ENCODE assay signal across 24 cellular contexts in genomic region chr20:47760686-47761477, GRCh38.
"Had no signal": no experiment of that assay in that cellular context is flagged by ENCODE, and none has a peak within 500 bp of the region (broad histone marks: within the 10 kb centered on the region; RNA-seq: fewer than 3 reads in every experiment).

No MANE protein-coding gene starts in this region.

- H3K4me3 Mint-ChIP-seq: immature natural killer cell; memory B cell; mesothelial cell of epicardium; natural killer cell; stimulated activated memory B cell treated with anti-CD40 and anti-IgM and Interleukin-4, amounts not matched to agents 10 μg/mL and 1 μg/mL and 100 μg/mL, for 72 hours; stimulated activated naive CD8-positive, alpha-beta T cell treated with anti-CD3 and anti-CD28 coated beads, Interleukin-15, amount 100 ng/mL, for 72 hours had no signal

- H3K36me3 Mint-ChIP-seq: immature natural killer cell; memory B cell; natural killer cell; stimulated activated memory B cell treated with anti-CD40 and anti-IgM and Interleukin-4, amounts not matched to agents 10 μg/mL and 1 μg/mL and 100 μg/mL, for 72 hours had no signal

- H3K4me1 Mint-ChIP-seq: immature natural killer cell had no signal

- FAIRE-seq: keratinocyte had no signal

- DNase-seq: effector memory CD4-positive, alpha-beta T cell; foreskin fibroblast; glutamatergic neuron; immature natural killer cell; left ventricle myocardium inferior; lower lobe of right lung; natural killer cell; psoas muscle; spleen; stimulated activated CD4-positive, alpha-beta T cell treated with anti-CD3 and anti-CD28 coated beads, Interleukin-15, amount 100 ng/mL, for 24 hours; stimulated activated CD4-positive, alpha-beta T cell treated with anti-CD3 and anti-CD28 coated beads, Interleukin-1b, Interleukin-23, amount 100 ng/mL, for 48 hours; stimulated activated CD4-positive, alpha-beta T cell treated with anti-CD3 and anti-CD28 coated beads, Interleukin-4, amount 100 ng/mL, for 24 hours; stimulated activated naive CD8-positive, alpha-beta T cell treated with anti-CD3 and anti-CD28 coated beads, Interleukin-15, amount 100 ng/mL, for 72 hours; testis; upper lobe of right lung had no signal

- H3K27ac Mint-ChIP-seq: immature natural killer cell; memory B cell; mesothelial cell of epicardium; natural killer cell; stimulated activated memory B cell treated with anti-CD40 and anti-IgM and Interleukin-4, amounts not matched to agents 10 μg/mL and 1 μg/mL and 100 μg/mL, for 72 hours; stimulated activated naive CD8-positive, alpha-beta T cell treated with anti-CD3 and anti-CD28 coated beads, Interleukin-15, amount 100 ng/mL, for 72 hours had no signal

- H3K27ac ChIP-seq: epithelial cell of prostate, esophagus muscularis mucosa, gastroesophageal sphincter, left ventricle myocardium inferior, lower lobe of right lung, psoas muscle, spleen, testis, tibial nerve, upper lobe of right lung had no signal

- H3K36me3 ChIP-seq: lower lobe of right lung, spleen, upper lobe of right lung had no signal

- H3K27me3 ChIP-seq: esophagus muscularis mucosa, gastroesophageal sphincter, testis, tibial nerve had no signal

- H3K4me1 ChIP-seq: psoas muscle had no signal

- H3K9me3 ChIP-seq: esophagus muscularis mucosa, gastroesophageal sphincter, left ventricle myocardium inferior, lower lobe of right lung, psoas muscle, spleen, testis, tibial nerve, upper lobe of right lung had no signal

- ATAC-seq: gastroesophageal sphincter; lower lobe of right lung; natural killer cell; psoas muscle; sciatic nerve; stimulated activated memory B cell treated with anti-CD40 and anti-IgM and Interleukin-4, amounts not matched to agents 10 μg/mL and 1 μg/mL and 100 μg/mL, for 72 hours; stimulated activated naive CD8-positive, alpha-beta T cell treated with anti-CD3 and anti-CD28 coated beads, Interleukin-15, amount 100 ng/mL, for 72 hours; upper lobe of right lung had no signal

- H3K9me3 Mint-ChIP-seq: memory B cell; mesothelial cell of epicardium; natural killer cell; stimulated activated memory B cell treated with anti-CD40 and anti-IgM and Interleukin-4, amounts not matched to agents 10 μg/mL and 1 μg/mL and 100 μg/mL, for 72 hours; stimulated activated naive CD8-positive, alpha-beta T cell treated with anti-CD3 and anti-CD28 coated beads, Interleukin-15, amount 100 ng/mL, for 72 hours had no signal

- H3K4me3 ChIP-seq: esophagus muscularis mucosa, gastroesophageal sphincter, left ventricle myocardium inferior, lower lobe of right lung, psoas muscle, spleen, testis, tibial nerve, upper lobe of right lung had no signal
